19 cellular contexts compared by ENCODE assay signal in genomic region chr16:71811261-71811803, GRCh38. TPM values are rescaled to one million over a fixed set of nuclear protein-coding genes. Genes with fewer than 3 reads are reported as not detected.
DNase-seq lines count a peak whose midpoint lies in the region; ATAC-seq, FAIRE-seq and TF ChIP-seq lines count a peak whose summit lies in the region.
"Had no signal": no experiment of that assay in that cellular context is flagged by ENCODE, and none has a peak within 500 bp of the region (broad histone marks: within the 10 kb centered on the region; RNA-seq: fewer than 3 reads in every experiment).

No MANE protein-coding gene starts in this region.

- H3K4me3 ChIP-seq in astrocyte of the spinal cord (ENCODE audit: low read depth, low read length), result no peak overlapping the region
- H3K4me3 ChIP-seq: coronary artery, pancreas, sigmoid colon, vagina had no signal

- peak; percentile 83 for FAIRE-seq in HTR-8/SVneo (lab: Jason Lieb, UNC)
- FAIRE-seq: G401.6, GM12892, pancreas had no signal

- in situ Hi-C loops in astrocyte of the spinal cord (cut with HindIII; ENCODE audit: low sequenced_read_pairs), result no loop called here

- peaks cover 3% of the 10 kb centered on the region for H3K36me3 Mint-ChIP-seq in activated naive CD4-positive, alpha-beta T cell treated with anti-CD3 and anti-CD28 coated beads for 36 hours (ENCODE audit: low read depth)
- H3K36me3 Mint-ChIP-seq in activated naive CD4-positive, alpha-beta T cell treated with anti-CD3 and anti-CD28 coated beads, Interleukin-2, amount 50 U/mL, for 72 hours, result peaks cover 11 to 14% of the 10 kb centered on the region in 2 donors
- H3K36me3 Mint-ChIP-seq in naive thymus-derived CD8-positive, alpha-beta T cell, result no peaks in the 10 kb centered on the region

- TF ChIP-seq CTCF in astrocyte of the spinal cord (IDR thresholded peaks at IDR 0.05; ENCODE audit: low read depth, low read length), result no peak

- H3K9me3 Mint-ChIP-seq in activated naive CD4-positive, alpha-beta T cell treated with anti-CD3 and anti-CD28 coated beads for 36 hours, result no peaks in the 10 kb centered on the region
- no peaks in the 10 kb centered on the region for H3K9me3 Mint-ChIP-seq in activated naive CD4-positive, alpha-beta T cell treated with anti-CD3 and anti-CD28 coated beads, Interleukin-2, amount 50 U/mL, for 72 hours
- no peaks in the 10 kb centered on the region for H3K9me3 Mint-ChIP-seq in naive thymus-derived CD8-positive, alpha-beta T cell

- H3K4me1 Mint-ChIP-seq in activated naive CD4-positive, alpha-beta T cell treated with anti-CD3 and anti-CD28 coated beads for 36 hours (ENCODE audit: low read depth), result peaks cover 33% of the 10 kb centered on the region
- H3K4me1 Mint-ChIP-seq in naive thymus-derived CD8-positive, alpha-beta T cell, result peaks cover 7 to 34% (median 27%) of the 10 kb centered on the region in 4 donors

- intact Hi-C loops in activated naive CD4-positive, alpha-beta T cell treated with anti-CD3 and anti-CD28 coated beads for 36 hours (cut with micrococcal nuclease), result no loop called here

- H3K27me3 Mint-ChIP-seq in activated naive CD4-positive, alpha-beta T cell treated with anti-CD3 and anti-CD28 coated beads for 36 hours (ENCODE audit: low read depth), result no peaks in the 10 kb centered on the region
- no peaks in the 10 kb centered on the region for H3K27me3 Mint-ChIP-seq in naive thymus-derived CD8-positive, alpha-beta T cell

- POLR2A ChIA-PET in naive thymus-derived CD8-positive, alpha-beta T cell (lab: Charles Lee), result interaction anchor here (0.6 to 6.2 kb wide), 7 partner anchors 9 to 1392 kb away, joined by 3 to 76 read pairs (median 6); partner anchors contain the start of genes ATXN1L, IST1 and ZNF821

- ATAC-seq in activated naive CD4-positive, alpha-beta T cell treated with anti-CD3 and anti-CD28 coated beads, Interleukin-2, amount 50 U/mL, for 72 hours, result no peak
- ATAC-seq in naive thymus-derived CD8-positive, alpha-beta T cell, result peak; percentile 5 to 40
- no peak for ATAC-seq in HG02623 (IDR thresholded peaks at IDR 0.05; ENCODE audit: unreplicated experiment)
- ATAC-seq: pancreas had no signal

- H3K4me3 Mint-ChIP-seq in activated naive CD4-positive, alpha-beta T cell treated with anti-CD3 and anti-CD28 coated beads for 36 hours, result no peak overlapping the region
- peak overlapping the region in 3 of 10 donors; percentile 21 to 47 (median 41) for H3K4me3 Mint-ChIP-seq in naive thymus-derived CD8-positive, alpha-beta T cell

- peak overlapping the region; percentile 36 for H3K27ac Mint-ChIP-seq in activated naive CD4-positive, alpha-beta T cell treated with anti-CD3 and anti-CD28 coated beads for 36 hours
- peak overlapping the region in 1 of 2 donors; percentile 55 for H3K27ac Mint-ChIP-seq in activated naive CD4-positive, alpha-beta T cell treated with anti-CD3 and anti-CD28 coated beads, Interleukin-2, amount 50 U/mL, for 72 hours
- peak overlapping the region; percentile 48 to 94 (median 80) for H3K27ac Mint-ChIP-seq in naive thymus-derived CD8-positive, alpha-beta T cell

- DNase-seq in activated naive CD4-positive, alpha-beta T cell treated with anti-CD3 and anti-CD28 coated beads for 36 hours, result no peak
- no peak for DNase-seq in activated naive CD4-positive, alpha-beta T cell treated with anti-CD3 and anti-CD28 coated beads, Interleukin-2, amount 50 U/mL, for 72 hours (ENCODE audit: low spot score in 2 of 2)
- DNase-seq in HTR-8/SVneo (ENCODE audit: insufficient read length, low spot score), result no peak
- DNase-seq in astrocyte of the spinal cord (ENCODE audit: low read depth, low spot score), result peak; percentile 14
- peak in 3 of 10 donors; percentile 33 to 67 (median 52) for DNase-seq in naive thymus-derived CD8-positive, alpha-beta T cell
- no peak for DNase-seq in kidney glomerular epithelial cell (lab: John Stamatoyannopoulos, UW)
- no peak for DNase-seq in CD1c-positive myeloid dendritic cell (ENCODE audit: extremely low spot score)
- DNase-seq: activated CD4-positive, alpha-beta T cell treated with anti-CD3 and anti-CD28 coated beads, Interleukin-2, amount 50 U/mL, for 4 hours; anterior cingulate cortex; NK-92 treated with Interleukin-12 subunit alpha and Interleukin-12 subunit beta, amount 100 ng/mL, for 24 hours; pancreas; sigmoid colon; stimulated activated CD4-positive, alpha-beta T cell treated with anti-CD3 and anti-CD28 coated beads, Interleukin-2, amount 100 ng/mL, for 24 hours; SW 1271 had no signal

- CTCF ChIA-PET in activated naive CD4-positive, alpha-beta T cell treated with anti-CD3 and anti-CD28 coated beads for 36 hours (lab: Charles Lee), result interaction anchor here (0.6 to 1.1 kb wide), 3 partner anchors 29 to 72 kb away, joined by 3 read pairs; no protein-coding TSS in a partner anchor

RNA-seq across cellular contexts. Expression of gene AP1G1, which starts 2.7 kb away (rescaled TPM):
- total RNA-seq in activated naive CD4-positive, alpha-beta T cell treated with anti-CD3 and anti-CD28 coated beads for 36 hours, result 10 to 100 TPM; 56.4 to 59.3 TPM
- total RNA-seq in activated naive CD4-positive, alpha-beta T cell treated with anti-CD3 and anti-CD28 coated beads, Interleukin-2, amount 50 U/mL, for 72 hours, result 10 to 100 TPM; 73.1 to 79.0 TPM
- 100 to 1,000 TPM; 107 to 110 TPM for total RNA-seq in naive thymus-derived CD8-positive, alpha-beta T cell
- 1 to 10 TPM; 6.2 to 9.5 (median 9.1) TPM for polyA plus RNA-seq in naive thymus-derived CD8-positive, alpha-beta T cell

RNA-seq across cellular contexts. Expression of gene ATXN1L, which starts 34.4 kb away (rescaled TPM):
- 10 to 100 TPM; 11.3 to 11.9 TPM for total RNA-seq in activated naive CD4-positive, alpha-beta T cell treated with anti-CD3 and anti-CD28 coated beads for 36 hours
- total RNA-seq in activated naive CD4-positive, alpha-beta T cell treated with anti-CD3 and anti-CD28 coated beads, Interleukin-2, amount 50 U/mL, for 72 hours, result 10 to 100 TPM; 17.0 to 33.0 TPM
- 10 to 100 TPM; 34.2 to 35.6 TPM for total RNA-seq in naive thymus-derived CD8-positive, alpha-beta T cell
- polyA plus RNA-seq in naive thymus-derived CD8-positive, alpha-beta T cell, result 1 to 10 TPM; 4.8 to 8.5 (median 7.5) TPM

Comparison
In these comparisons a context has a peak if more than half of its experiments do, and no peak if none do; other contexts are left out.
1. ATAC-seq: peak in naive thymus-derived CD8-positive, alpha-beta T cell (2 of 2); none in activated naive CD4-positive, alpha-beta T cell treated with anti-CD3 and anti-CD28 coated beads, Interleukin-2, amount 50 U/mL, for 72 hours (0 of 2) and HG02623 (single experiment).